Comparison of ENCODE assay signal across 19 cellular contexts in genomic region chr10:36182059-36182654, GRCh38.
A peak's percentile ranks its signal among the peaks of the same experiment; 100 is the strongest.
DNase-seq lines count a peak whose midpoint lies in the region; ATAC-seq and TF ChIP-seq lines count a peak whose summit lies in the region.
"Had no signal": no experiment of that assay in that cellular context is flagged by ENCODE, and none has a peak within 500 bp of the region (broad histone marks: within the 10 kb centered on the region; RNA-seq: fewer than 3 reads in every experiment).

No MANE protein-coding gene starts in this region.

- no peak overlapping the region for H3K4me3 Mint-ChIP-seq in activated CD8-positive, alpha-beta memory T cell treated with anti-CD3 and anti-CD28 coated beads, Interleukin-2, amount 10 ng/mL, durations not matched to agents 7 days and 5 days
- no peak overlapping the region for H3K4me3 Mint-ChIP-seq in endothelial cell (ENCODE audit: unreplicated experiment)
- H3K4me3 Mint-ChIP-seq: activated T-helper 1 cell treated with anti-CD3 and anti-CD28 coated beads, Interleukin-12 subunit alpha, Interleukin-12 subunit beta, Interleukin-2, Interleukin-4 antibody, amounts not matched to agents 30 ng/mL and 10 ng/mL and 1 ng/mL, durations not matched to agents 14 hours and 24 hours and 36 hours; B cell; naive B cell had no signal

- peak overlapping the region; percentile 10 for H3K27ac ChIP-seq in HUES48 (ENCODE audit: low read depth, low read length)
- H3K27ac ChIP-seq in coronary artery = peak overlapping the region; percentile 35 to 44
- H3K27ac ChIP-seq: esophagus squamous epithelium, prostate gland had no signal

- CTCF ChIA-PET in activated CD8-positive, alpha-beta memory T cell treated with anti-CD3 and anti-CD28 coated beads, Interleukin-2, amount 10 ng/mL, durations not matched to agents 7 days and 5 days (lab: Charles Lee) = no interaction called here

- H3K27me3 Mint-ChIP-seq in activated CD8-positive, alpha-beta memory T cell treated with anti-CD3 and anti-CD28 coated beads, Interleukin-2, amount 10 ng/mL, durations not matched to agents 7 days and 5 days = no peaks in the 10 kb centered on the region
- no peaks in the 10 kb centered on the region for H3K27me3 Mint-ChIP-seq in endothelial cell (ENCODE audit: unreplicated experiment)
- H3K27me3 Mint-ChIP-seq: B cell, naive B cell had no signal

- no peak overlapping the region for H3K4me3 ChIP-seq in HUES48 (ENCODE audit: low read depth, low read length)
- H3K4me3 ChIP-seq in coronary artery = peak overlapping the region; percentile 54
- no peak overlapping the region for H3K4me3 ChIP-seq in skeletal muscle satellite cell (ENCODE audit: low read length)
- H3K4me3 ChIP-seq: esophagus squamous epithelium, prostate gland had no signal

- no peaks in the 10 kb centered on the region for H3K9me3 ChIP-seq in HUES48 (ENCODE audit: control insufficient read depth, insufficient read depth, low read length)
- no peaks in the 10 kb centered on the region for H3K9me3 ChIP-seq in skeletal muscle satellite cell (replicated peaks; ENCODE audit: low read length)
- H3K9me3 ChIP-seq: esophagus squamous epithelium, prostate gland had no signal

- DNase-seq in coronary artery (ENCODE audit: low spot score) (no peak), left kidney (ENCODE audit: low read depth, low spot score) (peak; percentile 12), kidney glomerular epithelial cell (lab: John Stamatoyannopoulos, UW) (no peak), endothelial cell (ENCODE audit: low spot score) (no peak)
- no peak for DNase-seq in activated CD8-positive, alpha-beta memory T cell treated with anti-CD3 and anti-CD28 coated beads, Interleukin-2, amount 10 ng/mL, durations not matched to agents 7 days and 5 days
- no peak for DNase-seq in effector CD4-positive, alpha-beta T cell
- DNase-seq: activated CD4-positive, CD25-positive, alpha-beta regulatory T cell; amniotic stem cell; esophagus squamous epithelium; hypothalamus; left colon; naive B cell; SHP77 treated with DMSO at 0.1 percent for 48 hours; T-helper 2 cell had no signal

- no peak for ATAC-seq in activated CD8-positive, alpha-beta memory T cell treated with anti-CD3 and anti-CD28 coated beads, Interleukin-2, amount 10 ng/mL, durations not matched to agents 7 days and 5 days
- ATAC-seq: left colon had no signal

- H3K36me3 Mint-ChIP-seq in activated CD8-positive, alpha-beta memory T cell treated with anti-CD3 and anti-CD28 coated beads, Interleukin-2, amount 10 ng/mL, durations not matched to agents 7 days and 5 days = no peaks in the 10 kb centered on the region
- no peaks in the 10 kb centered on the region for H3K36me3 Mint-ChIP-seq in endothelial cell (ENCODE audit: low read depth, unreplicated experiment)
- H3K36me3 Mint-ChIP-seq: naive B cell had no signal

- H3K27me3 ChIP-seq in HUES48 (ENCODE audit: control insufficient read depth, insufficient read depth, low read length) (peaks cover 24% of the 10 kb centered on the region), skeletal muscle satellite cell (ENCODE audit: control insufficient read depth, insufficient read depth, low read length) (no peaks in the 10 kb centered on the region)
- H3K27me3 ChIP-seq: esophagus squamous epithelium had no signal

- H3K4me1 ChIP-seq in HUES48 (ENCODE audit: control insufficient read depth, insufficient read depth, low read length) = peaks cover 3% of the 10 kb centered on the region
- H3K4me1 ChIP-seq in skeletal muscle satellite cell (ENCODE audit: control insufficient read depth, insufficient read depth, low read length) = peaks cover 18% of the 10 kb centered on the region
- H3K4me1 ChIP-seq: esophagus squamous epithelium, prostate gland had no signal

- H3K27ac Mint-ChIP-seq in activated CD8-positive, alpha-beta memory T cell treated with anti-CD3 and anti-CD28 coated beads, Interleukin-2, amount 10 ng/mL, durations not matched to agents 7 days and 5 days = no peak overlapping the region
- H3K27ac Mint-ChIP-seq in endothelial cell (ENCODE audit: unreplicated experiment) = no peak overlapping the region
- H3K27ac Mint-ChIP-seq: activated T-helper 1 cell treated with anti-CD3 and anti-CD28 coated beads, Interleukin-12 subunit alpha, Interleukin-12 subunit beta, Interleukin-2, Interleukin-4 antibody, amounts not matched to agents 30 ng/mL and 10 ng/mL and 1 ng/mL, durations not matched to agents 14 hours and 24 hours and 36 hours; B cell; naive B cell had no signal

- peak overlapping the region; percentile 25 for H3K4me2 ChIP-seq in skeletal muscle satellite cell (ENCODE audit: low read length)

- no peaks in the 10 kb centered on the region for H3K36me3 ChIP-seq in HUES48 (ENCODE audit: control insufficient read depth, insufficient read depth, low read length)
- H3K36me3 ChIP-seq in skeletal muscle satellite cell (ENCODE audit: insufficient read depth, low read length) = no peaks in the 10 kb centered on the region
- H3K36me3 ChIP-seq: esophagus squamous epithelium, prostate gland had no signal

- peaks cover 11% of the 10 kb centered on the region for H3K9me3 Mint-ChIP-seq in activated CD8-positive, alpha-beta memory T cell treated with anti-CD3 and anti-CD28 coated beads, Interleukin-2, amount 10 ng/mL, durations not matched to agents 7 days and 5 days (ENCODE audit: low read depth)
- no peaks in the 10 kb centered on the region for H3K9me3 Mint-ChIP-seq in endothelial cell (ENCODE audit: unreplicated experiment)

- TF ChIP-seq CTCF in coronary artery (IDR thresholded peaks at IDR 0.05) (no peak), endothelial cell (IDR thresholded peaks at IDR 0.05; ENCODE audit: unreplicated experiment) (no peak)

- no peak overlapping the region for H3K9ac ChIP-seq in HUES48 (ENCODE audit: low read depth, low read length)
- no peak overlapping the region for H3K9ac ChIP-seq in skeletal muscle satellite cell (ENCODE audit: low read depth, low read length)

- H3K4me1 Mint-ChIP-seq in activated CD8-positive, alpha-beta memory T cell treated with anti-CD3 and anti-CD28 coated beads, Interleukin-2, amount 10 ng/mL, durations not matched to agents 7 days and 5 days = no peaks in the 10 kb centered on the region
- H3K4me1 Mint-ChIP-seq in endothelial cell (ENCODE audit: unreplicated experiment) = no peaks in the 10 kb centered on the region
- H3K4me1 Mint-ChIP-seq: B cell, naive B cell had no signal
